In the genomic region with DNA sequence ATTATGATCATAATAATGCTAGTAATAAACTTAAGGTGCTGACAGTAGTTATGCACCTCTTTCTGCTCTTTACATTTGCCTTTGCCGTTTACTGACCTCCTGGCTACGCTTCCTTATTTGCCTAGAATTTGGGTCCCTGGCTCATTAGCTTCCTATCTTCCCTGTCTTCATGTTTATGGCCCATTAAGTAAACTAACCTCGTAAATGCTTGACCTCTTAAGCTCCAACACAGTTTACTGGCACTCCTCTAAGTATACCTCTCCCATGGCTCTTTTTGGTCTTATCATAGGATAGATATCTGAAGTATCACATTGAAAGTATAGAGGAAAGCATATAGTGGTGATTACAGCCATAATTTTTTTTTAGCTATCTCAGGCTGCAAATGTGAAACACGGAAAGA, we compare ENCODE assay signal across 22 cellular contexts.
"Had no signal": no experiment of that assay in that cellular context is flagged by ENCODE, and none has a peak within 500 bp of the region (broad histone marks: within the 10 kb centered on the region; RNA-seq: fewer than 3 reads in every experiment).

No MANE protein-coding gene starts in this region.

- H3K4me2 ChIP-seq: KMS-11 had no signal

- H3K9ac ChIP-seq: KMS-11 had no signal

- H3K4me3 ChIP-seq: K562, SJSA1, SK-N-MC had no signal

- H3K36me3 ChIP-seq: SJSA1 had no signal

- H3K4me1 ChIP-seq: SJSA1 had no signal

- H3K9me3 ChIP-seq: SJSA1 had no signal

- DNase-seq: Kasumi-1, MV-4-11, NCI-H1048, NCI-H1105, NCI-H1417, NCI-H1436 treated with DMSO at 0.1 percent for 48 hours, NCI-H1694, NCI-H187 treated with DMSO at 0.1 percent for 48 hours, NCI-H2029 treated with DMSO at 0.1 percent for 48 hours, NCI-H2171 treated with DMSO at 0.1 percent for 48 hours, NCI-H345, NCI-H446 treated with DMSO at 0.1 percent for 48 hours, NCI-H510A treated with DMSO at 0.1 percent for 48 hours, NCI-H774, Right ventricle myocardium superior, RPMI8226, SIG-M5 had no signal

- H3K27ac ChIP-seq: HL-60, KMS-11, SJSA1, SK-N-MC had no signal

- H3K27me3 ChIP-seq: SJSA1 had no signal
